In the genomic region with DNA sequence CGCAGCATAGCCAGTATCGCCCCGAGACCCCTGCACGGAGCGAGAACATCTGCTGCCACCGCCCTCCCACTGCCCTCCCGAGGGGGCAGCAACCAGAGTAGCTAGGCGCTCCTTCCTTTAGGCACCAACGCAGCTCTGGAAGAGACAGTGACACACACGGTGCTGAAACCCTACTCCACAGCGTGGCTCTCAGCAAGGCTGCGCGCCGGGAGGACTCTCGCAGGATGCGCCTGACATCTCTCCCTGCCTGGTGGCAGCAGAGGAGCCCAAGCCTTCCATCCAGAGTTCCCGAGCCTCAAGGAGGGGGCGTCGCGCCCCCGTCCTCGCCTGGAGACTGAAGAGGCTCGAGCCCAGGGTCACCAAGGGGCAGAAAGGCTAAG, we compare ENCODE assay signal across 8 cellular contexts. TPM values are rescaled to one million over a fixed set of nuclear protein-coding genes. Genes with fewer than 3 reads are reported as not detected.
DNase-seq lines count a peak whose midpoint lies in the region; ATAC-seq and TF ChIP-seq lines count a peak whose summit lies in the region.

No MANE protein-coding gene starts in this region.

- H3K36me3 Mint-ChIP-seq in endothelial cell (ENCODE audit: low read depth, unreplicated experiment) (peaks cover 16% of the 10 kb centered on the region), osteocyte (ENCODE audit: unreplicated experiment) (no peaks in the 10 kb centered on the region)

- H3K27me3 Mint-ChIP-seq in endothelial cell (ENCODE audit: unreplicated experiment) = peaks cover 20% of the 10 kb centered on the region
- no peaks in the 10 kb centered on the region for H3K27me3 Mint-ChIP-seq in osteocyte (ENCODE audit: unreplicated experiment)

- H3K27ac Mint-ChIP-seq in endothelial cell (ENCODE audit: unreplicated experiment) = no peak overlapping the region
- no peak overlapping the region for H3K27ac Mint-ChIP-seq in osteocyte (ENCODE audit: unreplicated experiment)

- H3K4me1 Mint-ChIP-seq in endothelial cell (ENCODE audit: unreplicated experiment) (peaks cover 21% of the 10 kb centered on the region), osteocyte (ENCODE audit: unreplicated experiment) (peaks cover 32% of the 10 kb centered on the region)

- peak; percentile 33 for DNase-seq in DMS79 treated with DMSO at 0.1 percent for 48 hours (lab: John Stamatoyannopoulos, UW)
- DNase-seq in NCI-H526 treated with DMSO at 0.1 percent for 48 hours (lab: John Stamatoyannopoulos, UW) = peak; percentile 15
- no peak for DNase-seq in endothelial cell (ENCODE audit: low spot score)
- no peak for DNase-seq in osteocyte (ENCODE audit: extremely low spot score, unreplicated experiment)
- no peak for DNase-seq in dermis blood vessel endothelial cell
- no peak for DNase-seq in amniotic stem cell (lab: John Stamatoyannopoulos, UW)
- no peak for DNase-seq in cerebellar nuclear complex (lab: John Stamatoyannopoulos, UW)

- TF ChIP-seq CTCF in endothelial cell (IDR thresholded peaks at IDR 0.05; ENCODE audit: unreplicated experiment) (no peak), osteocyte (IDR thresholded peaks at IDR 0.05) (no peak)

- H3K9me3 Mint-ChIP-seq in endothelial cell (ENCODE audit: unreplicated experiment) (no peaks in the 10 kb centered on the region), osteocyte (ENCODE audit: unreplicated experiment) (no peaks in the 10 kb centered on the region)

- H3K4me3 Mint-ChIP-seq in endothelial cell (ENCODE audit: unreplicated experiment) (peak overlapping the region; percentile 86), osteocyte (ENCODE audit: unreplicated experiment) (peak overlapping the region; percentile 73)

- no peak for ATAC-seq in HG03442 (IDR thresholded peaks at IDR 0.05; ENCODE audit: unreplicated experiment)

RNA-seq across cellular contexts. Expression of gene TAF4, which starts 2.1 kb away (rescaled TPM):
- total RNA-seq in endothelial cell (ENCODE audit: unreplicated experiment) = 14.2 TPM
- total RNA-seq in osteocyte = 17.3 and 22.8 TPM in 2 replicates
- total RNA-seq in dermis blood vessel endothelial cell = 3.6 and 7.6 TPM in 2 replicates

RNA-seq across cellular contexts. Expression of gene LSM14B, which starts 58.7 kb away (rescaled TPM):
- 35.3 TPM for total RNA-seq in endothelial cell (ENCODE audit: unreplicated experiment)
- 67.8 and 68.7 TPM in 2 replicates for total RNA-seq in osteocyte
- total RNA-seq in dermis blood vessel endothelial cell = 31.3 and 32.8 TPM in 2 replicates

Comparison
In these comparisons a context has a peak if more than half of its experiments do, and no peak if none do; other contexts are left out.
1. DNase-seq: peak in DMS79 treated with DMSO at 0.1 percent for 48 hours (single experiment) and NCI-H526 treated with DMSO at 0.1 percent for 48 hours (single experiment); none in endothelial cell (single experiment), osteocyte (single experiment), dermis blood vessel endothelial cell (single experiment), amniotic stem cell (single experiment) and cerebellar nuclear complex (0 of 2).